16 cellular contexts compared by ENCODE assay signal in genomic region chr6:40930555-40930954, GRCh38.
DNase-seq lines count a peak whose midpoint lies in the region; ATAC-seq and TF ChIP-seq lines count a peak whose summit lies in the region.
"Had no signal": no experiment of that assay in that cellular context is flagged by ENCODE, and none has a peak within 500 bp of the region (broad histone marks: within the 10 kb centered on the region; RNA-seq: fewer than 3 reads in every experiment).

No MANE protein-coding gene starts in this region.

- no peaks in the 10 kb centered on the region for H3K4me1 Mint-ChIP-seq in activated CD8-positive, alpha-beta T cell treated with anti-CD3 and anti-CD28 coated beads for 36 hours (ENCODE audit: low read depth)
- H3K4me1 Mint-ChIP-seq in activated CD8-positive, alpha-beta T cell treated with anti-CD3 and anti-CD28 coated beads, Interleukin-2, amount 10 ng/mL, durations not matched to agents 7 days and 5 days (ENCODE audit: low read depth), result no peaks in the 10 kb centered on the region
- H3K4me1 Mint-ChIP-seq: central memory CD8-positive, alpha-beta T cell had no signal

- POLR2A ChIA-PET in activated CD8-positive, alpha-beta T cell treated with anti-CD3 and anti-CD28 coated beads for 36 hours (lab: Charles Lee), result no interaction called here
- POLR2A ChIA-PET in activated CD8-positive, alpha-beta T cell treated with anti-CD3 and anti-CD28 coated beads, Interleukin-2, amount 10 ng/mL, durations not matched to agents 7 days and 5 days (lab: Charles Lee), result no interaction called here

- CTCF ChIA-PET in activated CD8-positive, alpha-beta T cell treated with anti-CD3 and anti-CD28 coated beads for 36 hours (lab: Charles Lee), result no interaction called here
- CTCF ChIA-PET in activated CD8-positive, alpha-beta T cell treated with anti-CD3 and anti-CD28 coated beads, Interleukin-2, amount 10 ng/mL, durations not matched to agents 7 days and 5 days (lab: Charles Lee), result no interaction called here

- in situ Hi-C loops in GM13976 (cut with MboI; ENCODE audit: low sequenced_read_pairs, unreplicated experiment), result no loop called here

- no peaks in the 10 kb centered on the region for H3K9me3 ChIP-seq in colonic mucosa

- H3K4me3 ChIP-seq in colonic mucosa, result no peak overlapping the region

- peaks cover 8% of the 10 kb centered on the region for H3K27me3 Mint-ChIP-seq in activated CD8-positive, alpha-beta T cell treated with anti-CD3 and anti-CD28 coated beads for 36 hours
- H3K27me3 Mint-ChIP-seq in activated CD8-positive, alpha-beta T cell treated with anti-CD3 and anti-CD28 coated beads, Interleukin-2, amount 10 ng/mL, durations not matched to agents 7 days and 5 days (ENCODE audit: low read depth), result peaks cover 7% of the 10 kb centered on the region

- no peak for TF ChIP-seq CTCF in activated CD8-positive, alpha-beta T cell treated with anti-CD3 and anti-CD28 coated beads for 36 hours (IDR thresholded peaks at IDR 0.05)
- TF ChIP-seq CTCF in colonic mucosa (IDR thresholded peaks at IDR 0.05) (no peak), GM13976 (IDR thresholded peaks at IDR 0.05; ENCODE audit: borderline replicate concordance, control extremely low read depth, extremely low read depth, insufficient read depth, missing control alignments) (no peak)

- H3K4me1 ChIP-seq in colonic mucosa, result no peaks in the 10 kb centered on the region

- DNase-seq in activated CD8-positive, alpha-beta T cell treated with anti-CD3 and anti-CD28 coated beads for 36 hours, result peak; percentile 16
- DNase-seq in activated CD8-positive, alpha-beta T cell treated with anti-CD3 and anti-CD28 coated beads, Interleukin-2, amount 10 ng/mL, durations not matched to agents 7 days and 5 days, result no peak
- peak; percentile 24 for DNase-seq in colonic mucosa
- DNase-seq in iris pigment epithelial cell (ENCODE audit: low read depth), result peak; percentile 53
- DNase-seq in GM13976 (ENCODE audit: low spot score), result no peak
- DNase-seq in stimulated activated naive CD4-positive, alpha-beta T cell treated with Interleukin-2 at 50 U/mL for 16 hours (lab: John Stamatoyannopoulos, UW), result no peak
- DNase-seq: CD8-positive, alpha-beta T cell; head of caudate nucleus; naive thymus-derived CD8-positive, alpha-beta T cell; NCI-H146; NCI-H510A had no signal

- H3K36me3 Mint-ChIP-seq in activated CD8-positive, alpha-beta T cell treated with anti-CD3 and anti-CD28 coated beads for 36 hours (ENCODE audit: low read depth), result no peaks in the 10 kb centered on the region
- no peaks in the 10 kb centered on the region for H3K36me3 Mint-ChIP-seq in activated CD8-positive, alpha-beta T cell treated with anti-CD3 and anti-CD28 coated beads, Interleukin-2, amount 10 ng/mL, durations not matched to agents 7 days and 5 days (ENCODE audit: low read depth)
- H3K36me3 Mint-ChIP-seq: activated naive CD4-positive, alpha-beta T cell treated with anti-CD3 and anti-CD28 coated beads, Interleukin-2, amount 50 U/mL, for 72 hours; CD8-positive, alpha-beta T cell; naive thymus-derived CD8-positive, alpha-beta T cell had no signal

- no peaks in the 10 kb centered on the region for H3K9me3 Mint-ChIP-seq in activated CD8-positive, alpha-beta T cell treated with anti-CD3 and anti-CD28 coated beads for 36 hours
- H3K9me3 Mint-ChIP-seq in activated CD8-positive, alpha-beta T cell treated with anti-CD3 and anti-CD28 coated beads, Interleukin-2, amount 10 ng/mL, durations not matched to agents 7 days and 5 days (ENCODE audit: insufficient read depth), result no peaks in the 10 kb centered on the region
- H3K9me3 Mint-ChIP-seq: activated naive CD4-positive, alpha-beta T cell treated with anti-CD3 and anti-CD28 coated beads, Interleukin-2, amount 50 U/mL, for 72 hours; CD8-positive, alpha-beta T cell; central memory CD8-positive, alpha-beta T cell; naive thymus-derived CD8-positive, alpha-beta T cell had no signal

- no peak overlapping the region for H3K27ac Mint-ChIP-seq in activated CD8-positive, alpha-beta T cell treated with anti-CD3 and anti-CD28 coated beads for 36 hours
- no peak overlapping the region for H3K27ac Mint-ChIP-seq in activated CD8-positive, alpha-beta T cell treated with anti-CD3 and anti-CD28 coated beads, Interleukin-2, amount 10 ng/mL, durations not matched to agents 7 days and 5 days
- H3K27ac Mint-ChIP-seq: activated naive CD4-positive, alpha-beta T cell treated with anti-CD3 and anti-CD28 coated beads, Interleukin-2, amount 50 U/mL, for 72 hours; CD8-positive, alpha-beta T cell; naive thymus-derived CD8-positive, alpha-beta T cell had no signal

- H3K9ac ChIP-seq in colonic mucosa (ENCODE audit: low read depth in 2 of 2, low read length in 2 of 2), result no peak overlapping the region

- H3K27me3 ChIP-seq in colonic mucosa, result no peaks in the 10 kb centered on the region

- H3K27ac ChIP-seq in colonic mucosa, result no peak overlapping the region

- no peak for ATAC-seq in activated CD8-positive, alpha-beta T cell treated with anti-CD3 and anti-CD28 coated beads for 36 hours
- ATAC-seq in activated CD8-positive, alpha-beta T cell treated with anti-CD3 and anti-CD28 coated beads, Interleukin-2, amount 10 ng/mL, durations not matched to agents 7 days and 5 days, result no peak
- ATAC-seq in GM19397 (IDR thresholded peaks at IDR 0.05; ENCODE audit: unreplicated experiment) (no peak), HG02642 (IDR thresholded peaks at IDR 0.05; ENCODE audit: poor library complexity, unreplicated experiment) (no peak)
- ATAC-seq: CD8-positive, alpha-beta T cell; left lobe of liver; naive thymus-derived CD8-positive, alpha-beta T cell had no signal

- no peak overlapping the region for H3K4me3 Mint-ChIP-seq in activated CD8-positive, alpha-beta T cell treated with anti-CD3 and anti-CD28 coated beads for 36 hours
- no peak overlapping the region for H3K4me3 Mint-ChIP-seq in activated CD8-positive, alpha-beta T cell treated with anti-CD3 and anti-CD28 coated beads, Interleukin-2, amount 10 ng/mL, durations not matched to agents 7 days and 5 days
- H3K4me3 Mint-ChIP-seq: CD8-positive, alpha-beta T cell; central memory CD8-positive, alpha-beta T cell; naive thymus-derived CD8-positive, alpha-beta T cell had no signal

- intact Hi-C loops in activated CD8-positive, alpha-beta T cell treated with anti-CD3 and anti-CD28 coated beads for 36 hours (cut with micrococcal nuclease), result no loop called here
- intact Hi-C loops in colonic mucosa (cut with DNase I), result no loop called here

- no peaks in the 10 kb centered on the region for H3K36me3 ChIP-seq in colonic mucosa

Comparison
In these comparisons a context has a peak if more than half of its experiments do, and no peak if none do; other contexts are left out.
1. DNase-seq: peak in activated CD8-positive, alpha-beta T cell treated with anti-CD3 and anti-CD28 coated beads for 36 hours (single experiment), colonic mucosa (single experiment) and iris pigment epithelial cell (single experiment); none in activated CD8-positive, alpha-beta T cell treated with anti-CD3 and anti-CD28 coated beads, Interleukin-2, amount 10 ng/mL, durations not matched to agents 7 days and 5 days (single experiment), GM13976 (single experiment) and stimulated activated naive CD4-positive, alpha-beta T cell treated with Interleukin-2 at 50 U/mL for 16 hours (single experiment).